ENCODE assay signal across 25 cellular contexts in genomic region chr2:43206602-43207001, GRCh38.
"Had no signal": no experiment of that assay in that cellular context is flagged by ENCODE, and none has a peak within 500 bp of the region (broad histone marks: within the 10 kb centered on the region; RNA-seq: fewer than 3 reads in every experiment).

No MANE protein-coding gene starts in this region.

- H3K36me3 Mint-ChIP-seq: activated CD4-positive, alpha-beta memory T cell treated with anti-CD3 and anti-CD28 coated beads for 36 hours; activated CD8-positive, alpha-beta memory T cell treated with anti-CD3 and anti-CD28 coated beads, Interleukin-2, amount 10 ng/mL, durations not matched to agents 7 days and 5 days; activated naive CD4-positive, alpha-beta T cell treated with anti-CD3 and anti-CD28 coated beads, Interleukin-2, amount 10 ng/mL, durations not matched to agents 7 days and 5 days; mesothelial cell of epicardium; naive thymus-derived CD8-positive, alpha-beta T cell had no signal

- H3K9me3 Mint-ChIP-seq: activated B cell treated with CpG ODN at 0.5 μM for 24 hours; activated CD4-positive, alpha-beta memory T cell treated with anti-CD3 and anti-CD28 coated beads for 36 hours; activated naive CD4-positive, alpha-beta T cell treated with anti-CD3 and anti-CD28 coated beads, Interleukin-2, amount 10 ng/mL, durations not matched to agents 7 days and 5 days; dendritic cell treated with granulocyte-macrophage colony-stimulating factor and Interleukin-4, amounts not matched to agents 40 ng/mL and 50 ng/mL, for 4 days; immature natural killer cell; mesothelial cell of epicardium had no signal

- H3K27ac Mint-ChIP-seq: activated B cell treated with CpG ODN at 0.5 μM for 24 hours; activated CD4-positive, alpha-beta memory T cell treated with anti-CD3 and anti-CD28 coated beads for 36 hours; activated CD8-positive, alpha-beta memory T cell treated with anti-CD3 and anti-CD28 coated beads, Interleukin-2, amount 10 ng/mL, durations not matched to agents 7 days and 5 days; activated naive CD4-positive, alpha-beta T cell treated with anti-CD3 and anti-CD28 coated beads, Interleukin-2, amount 10 ng/mL, durations not matched to agents 7 days and 5 days; dendritic cell treated with granulocyte-macrophage colony-stimulating factor and Interleukin-4, amounts not matched to agents 40 ng/mL and 50 ng/mL, for 4 days; mesothelial cell of epicardium had no signal

- H3K4me3 ChIP-seq: body of pancreas, cardiac muscle cell, hepatocyte, left ventricle myocardium inferior, thoracic aorta had no signal

- H3K27me3 ChIP-seq: body of pancreas, cardiac muscle cell, hepatocyte had no signal

- ATAC-seq: activated CD8-positive, alpha-beta memory T cell treated with anti-CD3 and anti-CD28 coated beads, Interleukin-2, amount 10 ng/mL, durations not matched to agents 7 days and 5 days; body of pancreas; naive thymus-derived CD8-positive, alpha-beta T cell had no signal

- H3K4me3 Mint-ChIP-seq: activated B cell treated with CpG ODN at 0.5 μM for 24 hours; activated CD4-positive, alpha-beta memory T cell treated with anti-CD3 and anti-CD28 coated beads for 36 hours; activated CD8-positive, alpha-beta memory T cell treated with anti-CD3 and anti-CD28 coated beads, Interleukin-2, amount 10 ng/mL, durations not matched to agents 7 days and 5 days; activated naive CD4-positive, alpha-beta T cell treated with anti-CD3 and anti-CD28 coated beads, Interleukin-2, amount 10 ng/mL, durations not matched to agents 7 days and 5 days; dendritic cell treated with granulocyte-macrophage colony-stimulating factor and Interleukin-4, amounts not matched to agents 40 ng/mL and 50 ng/mL, for 4 days; immature natural killer cell; mesothelial cell of epicardium had no signal

- H2AFZ ChIP-seq: hepatocyte had no signal

- H3K27ac ChIP-seq: body of pancreas, cardiac muscle cell, hepatocyte, left ventricle myocardium inferior, thoracic aorta had no signal

- H3K9me3 ChIP-seq: body of pancreas, left ventricle myocardium inferior, thoracic aorta had no signal

- H3K36me3 ChIP-seq: cardiac muscle cell, left ventricle myocardium inferior, thoracic aorta had no signal

- H3K4me1 ChIP-seq: body of pancreas, left ventricle myocardium inferior had no signal

- DNase-seq: activated B cell treated with CpG ODN at 0.5 μM for 24 hours; activated CD4-positive, alpha-beta memory T cell treated with anti-CD3 and anti-CD28 coated beads for 36 hours; activated CD4-positive, alpha-beta T cell treated with anti-CD3 and anti-CD28 coated beads for 4 hours; activated CD8-positive, alpha-beta memory T cell treated with anti-CD3 and anti-CD28 coated beads, Interleukin-2, amount 10 ng/mL, durations not matched to agents 7 days and 5 days; activated effector memory CD4-positive, alpha-beta T cell treated with anti-CD3 and anti-CD28 coated beads, Interleukin-2, amount 50 U/mL, for 16 hours; activated naive CD4-positive, alpha-beta T cell treated with anti-CD3 and anti-CD28 coated beads, Interleukin-2, amount 10 ng/mL, durations not matched to agents 7 days and 5 days; activated T-cell treated with anti-CD3 and anti-CD28 coated beads for 4 hours; amygdala; body of pancreas; effector CD4-positive, alpha-beta T cell; erythroblast; foreskin fibroblast; immature natural killer cell; kidney glomerular epithelial cell; left ventricle myocardium inferior; naive thymus-derived CD8-positive, alpha-beta T cell; stimulated activated CD4-positive, alpha-beta T cell treated with anti-CD3 and anti-CD28 coated beads, Interleukin-2, amount 100 ng/mL, for 48 hours; stimulated activated CD8-positive, alpha-beta memory T cell treated with anti-CD3 and anti-CD28 coated beads, Interleukin-4, amount 100 ng/mL, for 48 hours; stimulated activated naive CD4-positive, alpha-beta T cell treated with Interleukin-2 at 50 U/mL for 16 hours; T1000 had no signal

- H3K4me2 ChIP-seq: hepatocyte had no signal
